Comparison of ENCODE assay signal across 20 cellular contexts in the genomic region with DNA sequence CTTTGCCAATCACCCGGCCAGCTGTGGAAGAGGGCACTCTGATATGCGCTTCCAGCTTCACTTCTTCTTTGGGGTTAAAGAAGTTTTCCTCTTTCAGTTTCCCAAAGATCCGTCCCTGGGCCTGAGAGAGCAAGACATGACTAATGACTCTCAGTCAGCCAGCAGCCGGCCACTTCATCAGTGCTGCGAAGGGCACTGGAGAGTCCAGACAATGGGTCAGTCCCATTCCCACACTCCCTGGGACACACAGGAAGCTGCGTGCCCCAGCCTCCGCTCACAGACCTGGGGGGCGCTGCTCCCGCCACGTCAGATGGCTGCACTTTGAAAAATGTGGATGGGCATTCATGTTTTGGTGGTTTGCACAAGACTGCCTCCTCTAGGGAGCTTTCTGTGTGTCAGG.
"Had no signal": no experiment of that assay in that cellular context is flagged by ENCODE, and none has a peak within 500 bp of the region (broad histone marks: within the 10 kb centered on the region; RNA-seq: fewer than 3 reads in every experiment).

No MANE protein-coding gene starts in this region.

- H3K36me3 ChIP-seq: prostate gland, thoracic aorta had no signal

- H3K27me3 ChIP-seq: body of pancreas, heart right ventricle had no signal

- DNase-seq: activated CD4-positive, alpha-beta T cell treated with anti-CD3 and anti-CD28 coated beads, Interleukin-2, amount 50 U/mL, for 4 hours; activated CD4-positive, CD25-positive, alpha-beta regulatory T cell treated with anti-CD3 and anti-CD28 coated beads, Interleukin-2, amount 50 U/mL, for 72 hours; activated naive CD4-positive, alpha-beta T cell treated with anti-CD3 and anti-CD28 coated beads for 36 hours; activated naive CD8-positive, alpha-beta T cell treated with anti-CD3 and anti-CD28 coated beads, Interleukin-2, amount 50 U/mL, for 24 hours; activated T-cell treated with anti-CD3 and anti-CD28 coated beads, Interleukin-2, amount 50 U/mL, for 1 hour; body of pancreas; effector memory CD8-positive, alpha-beta T cell; heart right ventricle; nucleus accumbens; stimulated activated CD4-positive, alpha-beta T cell treated with anti-CD3 and anti-CD28 coated beads, Interleukin-1b, Interleukin-23, amount 100 ng/mL, for 48 hours; stomach; T-cell; T-helper 9 cell had no signal

- H3K9me3 ChIP-seq: body of pancreas, gastroesophageal sphincter, heart right ventricle, prostate gland, stomach, thoracic aorta had no signal

- H3K27ac ChIP-seq: body of pancreas, epithelial cell of prostate, gastroesophageal sphincter, heart right ventricle, prostate gland, SK-N-MC, stomach, thoracic aorta had no signal

- H3K4me3 ChIP-seq: body of pancreas, gastroesophageal sphincter, heart right ventricle, prostate gland, SK-N-MC, stomach, thoracic aorta had no signal

- ATAC-seq: activated naive CD8-positive, alpha-beta T cell treated with anti-CD3 and anti-CD28 coated beads, Interleukin-2, amount 50 U/mL, for 24 hours; body of pancreas; effector memory CD8-positive, alpha-beta T cell; gastroesophageal sphincter; heart right ventricle; natural killer cell treated with Interleukin-12 subunit alpha and Interleukin-12 subunit beta and Interleukin-15 and Interleukin-18, amount 100 ng/mL, for 72 hours; sciatic nerve; T-cell had no signal

- H3K4me1 ChIP-seq: body of pancreas, prostate gland, stomach had no signal
